26 cellular contexts compared by ENCODE assay signal in genomic region chr19:56423985-56424353, GRCh38. TPM values are rescaled to one million over a fixed set of nuclear protein-coding genes. Genes with fewer than 3 reads are reported as not detected.
DNase-seq lines count a peak whose midpoint lies in the region; ATAC-seq, FAIRE-seq and TF ChIP-seq lines count a peak whose summit lies in the region.
"Had no signal": no experiment of that assay in that cellular context is flagged by ENCODE, and none has a peak within 500 bp of the region (broad histone marks: within the 10 kb centered on the region; RNA-seq: fewer than 3 reads in every experiment).

No MANE protein-coding gene starts in this region.

- no peak overlapping the region for H3K27ac Mint-ChIP-seq in endothelial cell (ENCODE audit: unreplicated experiment)
- H3K27ac Mint-ChIP-seq in T-cell = no peak overlapping the region
- H3K27ac Mint-ChIP-seq: activated naive CD4-positive, alpha-beta T cell treated with anti-CD3 and anti-CD28 coated beads for 36 hours; activated T-helper 1 cell treated with anti-CD3 and anti-CD28 coated beads, Interleukin-12 subunit alpha, Interleukin-12 subunit beta, Interleukin-2, Interleukin-4 antibody, amounts not matched to agents 30 ng/mL and 10 ng/mL and 1 ng/mL, durations not matched to agents 14 hours and 24 hours and 36 hours; naive thymus-derived CD8-positive, alpha-beta T cell had no signal

- H2BK12ac ChIP-seq in mesenchymal stem cell (ENCODE audit: low read length in 2 of 2) = no peak overlapping the region

- no peaks in the 10 kb centered on the region for H3K27me3 ChIP-seq in adipocyte (replicated peaks; ENCODE audit: control insufficient read depth, insufficient read depth, low read length)
- no peaks in the 10 kb centered on the region for H3K27me3 ChIP-seq in subcutaneous abdominal adipose tissue (ENCODE audit: control insufficient read depth in 5 of 5, insufficient read depth in 4 of 5, low read length in 5 of 5)
- no peaks in the 10 kb centered on the region for H3K27me3 ChIP-seq in mesenchymal stem cell (ENCODE audit: control insufficient read depth in 1 of 2, insufficient read depth in 1 of 2, low read length in 2 of 2)
- H3K27me3 ChIP-seq: cardiac muscle cell, left lung, MG63, SJSA1 had no signal

- peaks cover 69% of the 10 kb centered on the region for H3K36me3 Mint-ChIP-seq in endothelial cell (ENCODE audit: low read depth, unreplicated experiment)
- H3K36me3 Mint-ChIP-seq in T-cell = peaks cover 69% of the 10 kb centered on the region

- H3K79me1 ChIP-seq in mesenchymal stem cell (replicated peaks; ENCODE audit: low read length, poor library complexity, severe bottlenecking) = no peaks in the 10 kb centered on the region

- no peak for FAIRE-seq in GM12892 (lab: Jason Lieb, UNC)
- FAIRE-seq: A204.1, small intestine had no signal

- H3K27me3 Mint-ChIP-seq in endothelial cell (ENCODE audit: unreplicated experiment) = peaks cover 6% of the 10 kb centered on the region
- no peaks in the 10 kb centered on the region for H3K27me3 Mint-ChIP-seq in T-cell
- H3K27me3 Mint-ChIP-seq: naive thymus-derived CD8-positive, alpha-beta T cell had no signal

- H3K36me3 ChIP-seq in adipocyte (ENCODE audit: control insufficient read depth, insufficient read depth, low read length, severe bottlenecking) (peaks cover 60% of the 10 kb centered on the region), subcutaneous abdominal adipose tissue (ENCODE audit: control insufficient read depth in 5 of 5, insufficient read depth in 5 of 5, low read length in 5 of 5) (peaks cover 23 to 42% (median 28%) of the 10 kb centered on the region in 5 donors), mesenchymal stem cell (ENCODE audit: control insufficient read depth in 1 of 2, insufficient read depth in 2 of 2, low read depth in 1 of 2, low read length in 2 of 2) (peaks cover 0 to 49% of the 10 kb centered on the region in 2 experiments)
- H3K36me3 ChIP-seq: MG63 had no signal

- no peak for TF ChIP-seq POLR2A in GM12892 (IDR thresholded peaks at IDR 0.05; ENCODE audit: low read depth, low read length)

- H3K4me1 ChIP-seq in adipocyte (ENCODE audit: control insufficient read depth, insufficient read depth, low read length) (no peaks in the 10 kb centered on the region), subcutaneous abdominal adipose tissue (ENCODE audit: control insufficient read depth in 5 of 5, insufficient read depth in 5 of 5, low read length in 5 of 5) (peaks cover 0 to 2% (median 0%) of the 10 kb centered on the region in 5 donors), mesenchymal stem cell (ENCODE audit: control insufficient read depth, insufficient read depth, low read depth, low read length) (no peaks in the 10 kb centered on the region)
- H3K4me1 ChIP-seq: left lung, SJSA1 had no signal

- peaks cover 100% of the 10 kb centered on the region for H3K9me3 ChIP-seq in adipocyte (ENCODE audit: control insufficient read depth, low read length)
- peaks cover 86 to 97% (median 91%) of the 10 kb centered on the region in 5 donors for H3K9me3 ChIP-seq in subcutaneous abdominal adipose tissue (ENCODE audit: control insufficient read depth in 5 of 5, low read length in 5 of 5)
- H3K9me3 ChIP-seq in mesenchymal stem cell (ENCODE audit: control insufficient read depth, low read length) = peaks cover 98% of the 10 kb centered on the region

- no peak overlapping the region for H3K4me2 ChIP-seq in mesenchymal stem cell (ENCODE audit: low read length, poor library complexity, severe bottlenecking)

- no peak overlapping the region for H3K18ac ChIP-seq in mesenchymal stem cell (ENCODE audit: low read depth in 1 of 2, low read length in 2 of 2)

- H3K27ac ChIP-seq in subcutaneous abdominal adipose tissue (ENCODE audit: low read depth, low read length) (no peak overlapping the region), mesenchymal stem cell (ENCODE audit: low read length, poor library complexity, severe bottlenecking) (no peak overlapping the region)
- H3K27ac ChIP-seq: cardiac muscle cell, left lung, SJSA1 had no signal

- no peak overlapping the region for H4K91ac ChIP-seq in mesenchymal stem cell (ENCODE audit: low read length)

- H3K9ac ChIP-seq in adipocyte (ENCODE audit: low read length) = no peak overlapping the region
- H3K9ac ChIP-seq in subcutaneous abdominal adipose tissue (ENCODE audit: low read length in 5 of 5) = no peak overlapping the region
- H3K9ac ChIP-seq in mesenchymal stem cell (ENCODE audit: low read length) = no peak overlapping the region

- no peak overlapping the region for H4K8ac ChIP-seq in mesenchymal stem cell (ENCODE audit: low read length)

- H2BK15ac ChIP-seq in mesenchymal stem cell (ENCODE audit: low read depth, poor library complexity, severe bottlenecking) = no peak overlapping the region

- WGBS in mesenchymal stem cell = 63% methylated on average over 1 of the region's 1 CpG

- no peak overlapping the region for H3K4ac ChIP-seq in mesenchymal stem cell (ENCODE audit: low read depth in 1 of 2, low read length in 2 of 2)

- POLR2A ChIA-PET in T-cell (lab: Charles Lee) = no interaction called here

- H3K4me3 Mint-ChIP-seq in endothelial cell (ENCODE audit: unreplicated experiment) (peak overlapping the region; percentile 82), T-cell (no peak overlapping the region)
- H3K4me3 Mint-ChIP-seq: activated naive CD4-positive, alpha-beta T cell treated with anti-CD3 and anti-CD28 coated beads for 36 hours; activated T-helper 1 cell treated with anti-CD3 and anti-CD28 coated beads, Interleukin-12 subunit alpha, Interleukin-12 subunit beta, Interleukin-2, Interleukin-4 antibody, amounts not matched to agents 30 ng/mL and 10 ng/mL and 1 ng/mL, durations not matched to agents 14 hours and 24 hours and 36 hours; naive thymus-derived CD8-positive, alpha-beta T cell had no signal

- H3K4me1 Mint-ChIP-seq in endothelial cell (ENCODE audit: unreplicated experiment) (no peaks in the 10 kb centered on the region), T-cell (no peaks in the 10 kb centered on the region)
- H3K4me1 Mint-ChIP-seq: naive thymus-derived CD8-positive, alpha-beta T cell had no signal

- H3K4me3 ChIP-seq in adipocyte (ENCODE audit: low read length) = peak overlapping the region; percentile 75
- peak overlapping the region; percentile 8 to 65 (median 47) for H3K4me3 ChIP-seq in subcutaneous abdominal adipose tissue (ENCODE audit: low read depth in 1 of 5, low read length in 5 of 5)
- H3K4me3 ChIP-seq in mesenchymal stem cell (ENCODE audit: insufficient read depth in 1 of 2, low read depth in 1 of 2, low read length in 2 of 2) = peak overlapping the region in 1 of 2 experiments; percentile 67
- H3K4me3 ChIP-seq: cardiac muscle cell, left lung, MG63, SJSA1 had no signal

- no peak overlapping the region for H2BK5ac ChIP-seq in mesenchymal stem cell (ENCODE audit: low read depth, low read length, poor library complexity, severe bottlenecking)

- no peak overlapping the region for H2BK120ac ChIP-seq in mesenchymal stem cell (ENCODE audit: low read depth, low read length)

- CTCF ChIA-PET in T-cell (lab: Charles Lee) = no interaction called here

- no peak overlapping the region for H3K23ac ChIP-seq in mesenchymal stem cell (ENCODE audit: low read length in 2 of 2)

- no peak for ATAC-seq in T-cell (replicated peaks in 1 of 4)
- ATAC-seq: left lung; naive thymus-derived CD8-positive, alpha-beta T cell had no signal

- H2AFZ ChIP-seq in mesenchymal stem cell (ENCODE audit: low read depth, low read length) = no peak overlapping the region

- H3K9me3 Mint-ChIP-seq in endothelial cell (ENCODE audit: unreplicated experiment) (peaks cover 73% of the 10 kb centered on the region), T-cell (peaks cover 26 to 69% (median 47%) of the 10 kb centered on the region in 3 donors)

- DNase-seq in NCI-H748 (lab: John Stamatoyannopoulos, UW; ENCODE audit: unreplicated experiment) (peak; percentile 20), NCI-H748 treated with DMSO at 0.1 percent for 48 hours (lab: John Stamatoyannopoulos, UW) (no peak), adipocyte (ENCODE audit: low read depth) (no peak), endothelial cell (ENCODE audit: low spot score) (no peak), T-cell (no peak), mesenchymal stem cell (no peak), GM12892 (ENCODE audit: insufficient read length) (no peak)
- DNase-seq: activated CD4-positive, alpha-beta T cell treated with anti-CD3 and anti-CD28 coated beads, Interleukin-2, amount 50 U/mL, for 48 hours; activated naive CD4-positive, alpha-beta T cell treated with anti-CD3 and anti-CD28 coated beads for 36 hours; AML-193; Calu3; H7; left lung; MG63; naive thymus-derived CD8-positive, alpha-beta T cell; NCI-H2081; nucleus accumbens; RPMI8226; small intestine; stimulated activated CD4-positive, alpha-beta T cell treated with anti-CD3 and anti-CD28 coated beads, Interleukin-2, amount 100 ng/mL, for 24 hours; trophoblast cell had no signal

- H2AK5ac ChIP-seq in mesenchymal stem cell (ENCODE audit: low read length, severe bottlenecking) = no peak overlapping the region

- no peak for TF ChIP-seq CTCF in endothelial cell (IDR thresholded peaks at IDR 0.05; ENCODE audit: unreplicated experiment)

- H3K14ac ChIP-seq in mesenchymal stem cell (ENCODE audit: low read length in 2 of 2) = no peak overlapping the region

RNA-seq across cellular contexts. Expression of gene ZNF583, which starts 19.8 kb away (rescaled TPM):
- total RNA-seq in endothelial cell (ENCODE audit: unreplicated experiment) (7.8 TPM), T-cell (10 to 100 TPM in 1 of 5 donors, 1 to 10 TPM in 4; 3.3 to 10.7 (median 7.8) TPM)
- polyA plus RNA-seq in mesenchymal stem cell (2013, experiment 1 of 2) = 3.4 TPM
- 3.6 TPM for polyA plus RNA-seq in mesenchymal stem cell (2013, experiment 2 of 2)
- polyA plus RNA-seq in GM12892 (2012; ENCODE audit: missing spikeins) = 1.6 TPM

RNA-seq across cellular contexts. Expression of gene ZNF582, which starts 30.6 kb away (rescaled TPM):
- 3.5 TPM for total RNA-seq in endothelial cell (ENCODE audit: unreplicated experiment)
- 1 to 10 TPM; 1.6 to 7.9 (median 6.0) TPM for total RNA-seq in T-cell
- 2.5 TPM for polyA plus RNA-seq in mesenchymal stem cell (2013, experiment 1 of 2)
- polyA plus RNA-seq in mesenchymal stem cell (2013, experiment 2 of 2) = 2.6 TPM
- 0.45 TPM for polyA plus RNA-seq in GM12892 (2012; ENCODE audit: missing spikeins)

RNA-seq across cellular contexts. Expression of gene ZNF667, which starts 53.2 kb away (rescaled TPM):
- total RNA-seq in endothelial cell (ENCODE audit: unreplicated experiment) (3.4 TPM), T-cell (1 to 10 TPM in 4 of 5 donors, under 1 TPM in 1; 0.56 to 5.2 (median 1.8) TPM)
- 2.7 TPM for polyA plus RNA-seq in mesenchymal stem cell (2013, experiment 1 of 2)
- polyA plus RNA-seq in mesenchymal stem cell (2013, experiment 2 of 2) = 2.3 TPM
- polyA plus RNA-seq in GM12892 (2012; ENCODE audit: missing spikeins) = not detected
- total RNA-seq: Calu3, H7, SJSA1 had no signal
